10 cellular contexts compared by ENCODE assay signal in the genomic region with DNA sequence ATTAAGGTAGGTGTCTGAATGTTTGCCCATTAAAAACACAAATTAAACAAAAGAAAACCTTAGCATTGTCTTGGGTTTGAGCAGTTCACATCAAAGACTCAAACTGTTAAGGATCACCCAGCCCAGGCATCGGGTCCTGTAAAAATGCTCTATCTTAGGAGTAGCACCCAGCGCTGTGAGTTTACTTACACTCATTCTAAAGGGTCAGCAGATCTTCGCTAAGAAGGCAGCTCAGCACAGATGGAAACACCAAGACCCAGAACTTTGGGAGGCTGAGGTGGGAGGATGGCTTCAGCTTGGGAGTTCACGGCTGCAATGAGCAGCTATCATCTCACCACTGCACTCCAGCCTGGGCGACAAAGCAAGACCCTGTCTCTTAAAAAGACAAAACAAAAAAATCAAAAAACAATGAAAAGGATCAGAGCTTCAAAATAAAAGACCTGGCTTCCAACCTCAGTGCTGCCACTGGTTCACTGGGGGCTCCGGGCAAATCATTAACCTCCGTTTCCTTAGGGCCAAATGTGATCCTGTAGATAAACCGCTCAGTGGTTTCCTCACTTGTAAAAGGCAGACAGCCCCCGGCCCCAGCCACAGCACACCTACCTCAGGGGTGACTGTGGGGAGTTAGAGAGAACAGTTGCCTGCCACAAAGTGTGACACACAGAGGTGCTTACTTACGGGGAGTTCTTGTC. TPM values are rescaled to one million over a fixed set of nuclear protein-coding genes. Genes with fewer than 3 reads are reported as not detected.
DNase-seq lines count a peak whose midpoint lies in the region; ATAC-seq and TF ChIP-seq lines count a peak whose summit lies in the region.
"Had no signal": no experiment of that assay in that cellular context is flagged by ENCODE, and none has a peak within 500 bp of the region (broad histone marks: within the 10 kb centered on the region; RNA-seq: fewer than 3 reads in every experiment).

No MANE protein-coding gene starts in this region.

- ATAC-seq in activated CD8-positive, alpha-beta memory T cell treated with anti-CD3 and anti-CD28 coated beads, Interleukin-2, amount 10 ng/mL, durations not matched to agents 7 days and 5 days = peak; percentile 74
- ATAC-seq in WTC11 = no peak

- H3K27me3 ChIP-seq in testis = no peaks in the 10 kb centered on the region

- H3K9me3 ChIP-seq in testis = no peaks in the 10 kb centered on the region

- POLR2A ChIA-PET in WTC11 (lab: Charles Lee) = no interaction called here

- in situ Hi-C loops in KBM-7 (cut with MboI; ENCODE audit: low pct_unique_long_range_greater_than_20kb, low sequenced_read_pairs) = no loop called here

- TF ChIP-seq CTCF in WTC11 (IDR thresholded peaks at IDR 0.05) = no peak
- no peak for TF ChIP-seq CTCF in testis (IDR thresholded peaks at IDR 0.05)

- no peaks in the 10 kb centered on the region for H3K36me3 ChIP-seq in testis (ENCODE audit: low read depth, missing control alignments)

- H3K4me1 Mint-ChIP-seq in activated CD8-positive, alpha-beta memory T cell treated with anti-CD3 and anti-CD28 coated beads, Interleukin-2, amount 10 ng/mL, durations not matched to agents 7 days and 5 days = peaks cover 23% of the 10 kb centered on the region
- H3K4me1 Mint-ChIP-seq in WTC11 = no peaks in the 10 kb centered on the region

- DNase-seq in activated CD8-positive, alpha-beta memory T cell treated with anti-CD3 and anti-CD28 coated beads, Interleukin-2, amount 10 ng/mL, durations not matched to agents 7 days and 5 days = peak; percentile 66
- no peak for DNase-seq in activated CD8-positive, alpha-beta memory T cell treated with anti-CD3 and anti-CD28 coated beads for 24 hours
- no peak for DNase-seq in WTC11 (ENCODE audit: low spot score)
- peak; percentile 63 for DNase-seq in dermis blood vessel endothelial cell
- peak; percentile 40 for DNase-seq in stimulated activated CD8-positive, alpha-beta memory T cell treated with anti-CD3 and anti-CD28 coated beads, Interleukin-4, amount 100 ng/mL, for 48 hours
- no peak for DNase-seq in EL
- DNase-seq in KBM-7 = no peak
- DNase-seq in testis = no peak
- DNase-seq: MV-4-11, nucleus accumbens had no signal

- no peak for TF ChIP-seq POLR2A in testis (IDR thresholded peaks at IDR 0.05)

- H3K4me3 Mint-ChIP-seq in activated CD8-positive, alpha-beta memory T cell treated with anti-CD3 and anti-CD28 coated beads, Interleukin-2, amount 10 ng/mL, durations not matched to agents 7 days and 5 days = no peak overlapping the region
- no peak overlapping the region for H3K4me3 Mint-ChIP-seq in WTC11

- peaks cover 70% of the 10 kb centered on the region for H3K36me3 Mint-ChIP-seq in activated CD8-positive, alpha-beta memory T cell treated with anti-CD3 and anti-CD28 coated beads, Interleukin-2, amount 10 ng/mL, durations not matched to agents 7 days and 5 days
- H3K36me3 Mint-ChIP-seq in WTC11 = peaks cover 83% of the 10 kb centered on the region

- peaks cover 9% of the 10 kb centered on the region for H3K4me1 ChIP-seq in testis

- H3K4me3 ChIP-seq in testis = no peak overlapping the region

- intact Hi-C loops in testis (cut with DNase I; ENCODE audit: low total_unique reads) = no loop called here

- no peaks in the 10 kb centered on the region for H3K9me3 Mint-ChIP-seq in activated CD8-positive, alpha-beta memory T cell treated with anti-CD3 and anti-CD28 coated beads, Interleukin-2, amount 10 ng/mL, durations not matched to agents 7 days and 5 days (ENCODE audit: low read depth)
- H3K9me3 Mint-ChIP-seq in WTC11 = no peaks in the 10 kb centered on the region

- 78 to 82% methylated on average over 10 of the region's 10 CpGs for WGBS in testis, 2 donors

- CTCF ChIA-PET in activated CD8-positive, alpha-beta memory T cell treated with anti-CD3 and anti-CD28 coated beads, Interleukin-2, amount 10 ng/mL, durations not matched to agents 7 days and 5 days (lab: Charles Lee) = interaction anchor here (1.0 to 1.5 kb wide), 2 partner anchors 10 to 25 kb away, joined by 3 to 5 read pairs; no protein-coding TSS in a partner anchor
- CTCF ChIA-PET in WTC11 (lab: Charles Lee) = no interaction called here

- no peaks in the 10 kb centered on the region for H3K27me3 Mint-ChIP-seq in activated CD8-positive, alpha-beta memory T cell treated with anti-CD3 and anti-CD28 coated beads, Interleukin-2, amount 10 ng/mL, durations not matched to agents 7 days and 5 days
- H3K27me3 Mint-ChIP-seq in WTC11 (ENCODE audit: low read depth) = no peaks in the 10 kb centered on the region

- H3K27ac ChIP-seq in testis = no peak overlapping the region

- peak overlapping the region; percentile 54 for H3K27ac Mint-ChIP-seq in activated CD8-positive, alpha-beta memory T cell treated with anti-CD3 and anti-CD28 coated beads, Interleukin-2, amount 10 ng/mL, durations not matched to agents 7 days and 5 days
- peak overlapping the region; percentile 70; the same call in 1 of the 2 replicates for H3K27ac Mint-ChIP-seq in WTC11

TF ChIP-seq in WTC11, 78 proteins besides CTCF, POLR2A, EP300 and RAD21:
- TF ChIP-seq ZBTB43 (CRISPR knock-in tag; IDR thresholded peaks at IDR 0.05) (no peak), NFE2L1 (CRISPR knock-in tag; IDR thresholded peaks at IDR 0.05) (no peak)

RNA-seq across cellular contexts. Expression of gene COG1, which starts 11.1 kb away (rescaled TPM):
- total RNA-seq in activated CD8-positive, alpha-beta memory T cell treated with anti-CD3 and anti-CD28 coated beads, Interleukin-2, amount 10 ng/mL, durations not matched to agents 7 days and 5 days = 10 to 100 TPM; 26.6 to 33.9 TPM
- total RNA-seq in WTC11 (2021) = 19.2 to 22.6 TPM (median 19.5 TPM) in 3 replicates
- 18.0 and 22.2 TPM in 2 replicates for total RNA-seq in dermis blood vessel endothelial cell
- total RNA-seq in testis = 10 to 100 TPM; 56.3 to 58.3 TPM
- polyA plus RNA-seq in testis (ENCODE audit: insufficient read depth, low read depth, low replicate concordance) = 61.8 TPM

RNA-seq across cellular contexts. Expression of gene SSTR2, which starts 39.1 kb away (rescaled TPM):
- under 1 TPM in 1 of 2 experiments, not detected in 1; 0.40 TPM for total RNA-seq in activated CD8-positive, alpha-beta memory T cell treated with anti-CD3 and anti-CD28 coated beads, Interleukin-2, amount 10 ng/mL, durations not matched to agents 7 days and 5 days
- 1.9 to 3.7 TPM (median 1.9 TPM) in 3 replicates for total RNA-seq in WTC11 (2021)
- not detected in 2 replicates for total RNA-seq in dermis blood vessel endothelial cell
- under 1 TPM; 0.25 to 0.31 TPM for total RNA-seq in testis
- 0.29 TPM for polyA plus RNA-seq in testis (ENCODE audit: insufficient read depth, low read depth, low replicate concordance)

RNA-seq across cellular contexts. Expression of gene CPSF4L, which starts 57.7 kb away (rescaled TPM):
- not detected for total RNA-seq in activated CD8-positive, alpha-beta memory T cell treated with anti-CD3 and anti-CD28 coated beads, Interleukin-2, amount 10 ng/mL, durations not matched to agents 7 days and 5 days
- total RNA-seq in WTC11 (2021) (not detected in 3 replicates), dermis blood vessel endothelial cell (not detected in 2 replicates), testis (under 1 TPM in 1 of 2 donors, not detected in 1; 0.94 TPM)
- polyA plus RNA-seq in testis (ENCODE audit: insufficient read depth, low read depth, low replicate concordance) = 0.79 TPM

Comparison
In these comparisons a context has a peak if more than half of its experiments do, and no peak if none do; other contexts are left out.
1. DNase-seq: peak in activated CD8-positive, alpha-beta memory T cell treated with anti-CD3 and anti-CD28 coated beads, Interleukin-2, amount 10 ng/mL, durations not matched to agents 7 days and 5 days (single experiment), dermis blood vessel endothelial cell (single experiment) and stimulated activated CD8-positive, alpha-beta memory T cell treated with anti-CD3 and anti-CD28 coated beads, Interleukin-4, amount 100 ng/mL, for 48 hours (single experiment); none in activated CD8-positive, alpha-beta memory T cell treated with anti-CD3 and anti-CD28 coated beads for 24 hours (single experiment), WTC11 (single experiment), EL (single experiment), KBM-7 (single experiment) and testis (single experiment).